Comparison of ENCODE assay signal across 14 cellular contexts in genomic region chr3:40143283-40144090, GRCh38.
"Had no signal": no experiment of that assay in that cellular context is flagged by ENCODE, and none has a peak within 500 bp of the region (broad histone marks: within the 10 kb centered on the region; RNA-seq: fewer than 3 reads in every experiment).

No MANE protein-coding gene starts in this region.

- H3K4me1 ChIP-seq: gastroesophageal sphincter had no signal

- H3K27me3 ChIP-seq: gastroesophageal sphincter, tibial artery had no signal

- H3K27ac ChIP-seq: epithelial cell of prostate, gastroesophageal sphincter, SK-N-MC, tibial artery had no signal

- DNase-seq: activated CD4-positive, alpha-beta T cell treated with anti-CD3 and anti-CD28 coated beads, Interleukin-2, amount 10 ng/mL, durations not matched to agents 24 days and 14 days; activated CD8-positive, alpha-beta memory T cell treated with anti-CD3 and anti-CD28 coated beads, Interleukin-2, amount 50 U/mL, for 4 hours; activated T-cell treated with anti-CD3 and anti-CD28 coated beads, Interleukin-2, amount 50 U/mL, for 4 hours; caudate nucleus; effector memory CD8-positive, alpha-beta T cell; mammary epithelial cell; midbrain; stimulated activated naive CD8-positive, alpha-beta T cell treated with anti-CD3 and anti-CD28 coated beads, Interleukin-15, Interleukin-2, amounts not matched to agents 100 U/mL and 50 U/mL, for 24 hours; substantia nigra; tibial artery had no signal

- H3K36me3 ChIP-seq: gastroesophageal sphincter, tibial artery had no signal

- H3K9me3 ChIP-seq: gastroesophageal sphincter, tibial artery had no signal

- H3K4me3 ChIP-seq: gastroesophageal sphincter, SK-N-MC, tibial artery had no signal

- ATAC-seq: activated naive CD4-positive, alpha-beta T cell treated with anti-CD3 and anti-CD28 coated beads, Interleukin-2, amount 50 U/mL, for 72 hours; activated T-cell treated with anti-CD3 and anti-CD28 coated beads, Interleukin-2, amount 50 U/mL, for 4 hours; effector memory CD8-positive, alpha-beta T cell; gastroesophageal sphincter; stimulated activated naive CD8-positive, alpha-beta T cell treated with anti-CD3 and anti-CD28 coated beads, Interleukin-15, Interleukin-2, amounts not matched to agents 100 U/mL and 50 U/mL, for 24 hours had no signal
